In the genomic region with DNA sequence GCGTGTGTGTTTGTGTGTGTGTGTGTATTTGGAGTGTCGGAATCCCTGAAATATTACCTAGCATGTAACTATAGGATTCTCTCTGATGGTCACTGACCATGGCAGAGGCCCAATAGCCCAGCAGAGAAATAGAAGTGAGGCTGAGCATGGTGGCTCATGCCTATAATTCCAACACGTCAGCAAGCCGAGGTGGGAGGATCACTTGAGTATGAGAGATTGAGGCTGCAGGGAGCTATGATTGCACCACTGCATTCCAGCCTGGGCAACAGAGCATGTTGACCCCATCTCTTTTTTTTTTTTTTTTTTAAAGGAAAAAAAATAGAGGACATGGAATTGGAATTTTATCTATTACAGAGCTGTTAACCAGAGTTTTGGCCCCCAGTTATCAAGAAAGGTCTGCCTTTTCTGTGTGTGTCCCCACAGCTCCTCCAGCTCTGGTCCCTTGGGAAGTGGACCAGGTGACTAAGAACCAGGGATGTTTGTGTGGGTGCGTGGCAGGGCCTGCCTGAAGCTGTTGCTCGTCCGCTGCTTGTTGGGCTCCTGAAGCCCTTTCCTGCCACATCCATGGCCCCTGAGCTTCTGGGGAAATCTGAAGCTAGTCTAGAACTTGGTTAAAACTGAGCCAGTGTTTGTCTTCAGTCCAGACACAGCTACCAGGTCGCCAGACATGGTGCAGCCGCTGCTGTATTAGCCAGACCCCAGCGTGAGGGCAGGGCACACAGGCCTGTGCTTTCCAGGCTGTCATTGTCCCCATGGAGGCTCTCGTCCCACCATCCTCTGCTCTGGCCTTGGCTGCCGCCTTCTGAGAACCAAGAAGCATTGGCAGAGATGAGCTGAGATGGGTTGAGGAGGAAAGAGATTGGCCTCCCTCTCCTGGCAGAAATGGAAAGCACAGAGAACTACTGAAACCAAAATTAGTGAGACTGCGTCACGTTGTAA, we compare ENCODE assay signal across 8 cellular contexts. TPM values are rescaled to one million over a fixed set of nuclear protein-coding genes. Genes with fewer than 3 reads are reported as not detected.
DNase-seq lines count a peak whose midpoint lies in the region; ATAC-seq and TF ChIP-seq lines count a peak whose summit lies in the region.

No MANE protein-coding gene starts in this region.

- no peaks in the 10 kb centered on the region for H3K27me3 ChIP-seq in uterus

- DNase-seq in GM03348 (ENCODE audit: low spot score) (peak; percentile 85), NCI-H524 treated with DMSO at 0.1 percent for 48 hours (lab: John Stamatoyannopoulos, UW) (peak; percentile 53), dedifferentiated amniotic fluid mesenchymal stem cell (ENCODE audit: extremely low spot score) (peak; percentile 71), medulla oblongata (ENCODE audit: extremely low spot score) (peak; percentile 91), NCI-H774 (lab: John Stamatoyannopoulos, UW) (no peak), uterus (no peak), RKO (ENCODE audit: low spot score) (no peak)

- no peak for ATAC-seq in GM18873 (IDR thresholded peaks at IDR 0.05; ENCODE audit: low FRiP score, unreplicated experiment)

- TF ChIP-seq POLR2A in uterus (IDR thresholded peaks at IDR 0.05) = no peak

- intact Hi-C loops in uterus (cut with DNase I; ENCODE audit: low total_unique reads) = no loop called here

- no peaks in the 10 kb centered on the region for H3K36me3 ChIP-seq in uterus

- H3K4me1 ChIP-seq in uterus = no peaks in the 10 kb centered on the region

- TF ChIP-seq CTCF in uterus (IDR thresholded peaks at IDR 0.05) = peak in 2 of 4 experiments; percentile 7 to 25

- H3K4me3 ChIP-seq in uterus = no peak overlapping the region

- H3K9me3 ChIP-seq in uterus = no peaks in the 10 kb centered on the region

- no peak overlapping the region for H3K27ac ChIP-seq in uterus

RNA-seq across cellular contexts. Expression of a gene that starts 25.5 kb away (rescaled TPM):
- total RNA-seq in uterus = under 1 TPM in 1 of 4 donors, not detected in 3; 0.41 TPM

RNA-seq across cellular contexts. Expression of a gene that starts 58.8 kb away (rescaled TPM):
- 1 to 10 TPM in 3 of 4 donors, under 1 TPM in 1; 0.77 to 7.6 (median 2.5) TPM for total RNA-seq in uterus

Comparison
In these comparisons a context has a peak if more than half of its experiments do, and no peak if none do; other contexts are left out.
1. DNase-seq: peak in GM03348 (single experiment), NCI-H524 treated with DMSO at 0.1 percent for 48 hours (single experiment), dedifferentiated amniotic fluid mesenchymal stem cell (single experiment) and medulla oblongata (single experiment); none in NCI-H774 (single experiment), uterus (0 of 2) and RKO (single experiment).